25 cellular contexts compared by ENCODE assay signal in the genomic region with DNA sequence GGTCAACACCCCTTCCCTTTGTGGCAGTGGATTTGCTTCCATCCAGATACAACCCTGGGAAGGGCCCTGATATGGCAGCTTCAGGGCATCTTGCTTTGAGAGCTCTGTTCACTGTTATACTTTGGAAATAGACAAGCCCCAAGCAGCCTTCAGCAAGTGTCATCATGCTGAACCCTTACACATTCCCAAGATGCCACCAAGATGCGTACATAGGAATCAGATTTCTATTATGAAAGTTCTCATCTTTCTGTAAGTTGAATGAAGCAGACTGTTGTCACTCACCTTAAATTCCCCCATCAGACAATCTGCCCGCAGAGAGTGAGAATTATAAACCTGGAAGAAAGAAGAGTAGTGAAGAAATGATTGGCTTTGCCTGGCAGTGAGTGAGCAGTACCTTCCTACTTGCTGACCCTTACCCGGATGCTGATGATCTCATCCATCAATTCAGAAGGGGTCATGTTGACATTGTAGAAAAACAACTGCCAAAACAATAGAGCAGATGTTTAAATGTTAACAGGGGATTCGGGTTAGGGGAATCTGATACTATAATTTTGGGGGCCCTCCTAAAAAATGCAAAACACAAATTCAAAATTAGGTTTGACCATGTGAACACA.
A peak's percentile ranks its signal among the peaks of the same experiment; 100 is the strongest.
DNase-seq lines count a peak whose midpoint lies in the region; ATAC-seq, FAIRE-seq and TF ChIP-seq lines count a peak whose summit lies in the region.
"Had no signal": no experiment of that assay in that cellular context is flagged by ENCODE, and none has a peak within 500 bp of the region (broad histone marks: within the 10 kb centered on the region; RNA-seq: fewer than 3 reads in every experiment).

No MANE protein-coding gene starts in this region.

- no peak overlapping the region for H3K4me3 ChIP-seq in left ventricle myocardium inferior
- H3K4me3 ChIP-seq in brain microvascular endothelial cell (ENCODE audit: low read depth, low read length), result no peak overlapping the region
- no peak overlapping the region for H3K4me3 ChIP-seq in keratinocyte (ENCODE audit: control insufficient read depth in 2 of 3, extremely low read depth in 1 of 3, insufficient read depth in 2 of 3, low read depth in 1 of 3, low read length in 3 of 3)
- no peak overlapping the region for H3K4me3 ChIP-seq in thoracic aorta
- no peak overlapping the region for H3K4me3 ChIP-seq in SJCRH30
- H3K4me3 ChIP-seq: K562, mucosa of descending colon, SJSA1, uterus had no signal

- H3K36me3 ChIP-seq in left ventricle myocardium inferior, result peaks cover 12% of the 10 kb centered on the region
- peaks cover 67% of the 10 kb centered on the region for H3K36me3 ChIP-seq in brain microvascular endothelial cell (replicated peaks)
- peaks cover 32 to 55% of the 10 kb centered on the region in 2 experiments for H3K36me3 ChIP-seq in keratinocyte (ENCODE audit: control insufficient read depth in 2 of 2, extremely low read depth in 1 of 2, insufficient read depth in 2 of 2, low read length in 2 of 2)
- peaks cover 12% of the 10 kb centered on the region for H3K36me3 ChIP-seq in thoracic aorta
- no peaks in the 10 kb centered on the region for H3K36me3 ChIP-seq in SJCRH30
- H3K36me3 ChIP-seq: neutrophil, uterus had no signal

- dilution Hi-C loops in keratinocyte (cut with MboI; ENCODE audit: extremely low pct_ligation_motif_present, low sequenced_read_pairs), result no loop called here

- H3K9me3 ChIP-seq in left ventricle myocardium inferior (replicated peaks) (no peaks in the 10 kb centered on the region), keratinocyte (ENCODE audit: control insufficient read depth, low read depth, low read length) (no peaks in the 10 kb centered on the region), thoracic aorta (no peaks in the 10 kb centered on the region), SJCRH30 (replicated peaks) (no peaks in the 10 kb centered on the region)
- H3K9me3 ChIP-seq: mucosa of descending colon, neutrophil, SJSA1, uterus had no signal

- H3K27ac ChIP-seq in left ventricle myocardium inferior (replicated peaks), result peak overlapping the region; percentile 61
- H3K27ac ChIP-seq in brain microvascular endothelial cell, result peak overlapping the region; percentile 59
- H3K27ac ChIP-seq in keratinocyte (ENCODE audit: control insufficient read depth, insufficient read depth, low read length), result peak overlapping the region; percentile 24
- H3K27ac ChIP-seq in thoracic aorta, result peak overlapping the region; percentile 9 to 16
- H3K27ac ChIP-seq in SJCRH30, result no peak overlapping the region
- H3K27ac ChIP-seq: HL-60, neutrophil, SJSA1, uterus had no signal

- in situ Hi-C loops in brain microvascular endothelial cell (cut with HindIII; ENCODE audit: low pct_ligation_motif_present, low sequenced_read_pairs), result no loop called here

- no peak for DNase-seq in left ventricle myocardium inferior
- DNase-seq in cardiac septum (ENCODE audit: low spot score), result no peak
- DNase-seq in brain microvascular endothelial cell, result no peak
- no peak for DNase-seq in keratinocyte (ENCODE audit: low read depth, low spot score)
- DNase-seq in thoracic aorta (ENCODE audit: low spot score), result no peak
- no peak for DNase-seq in SJCRH30
- DNase-seq in DMS79 treated with DMSO at 0.1 percent for 48 hours (lab: John Stamatoyannopoulos, UW), result no peak
- DNase-seq: activated naive CD8-positive, alpha-beta T cell treated with anti-CD3 and anti-CD28 coated beads, Interleukin-2, amount 10 ng/mL, durations not matched to agents 7 days and 5 days; caudate nucleus; CD4-positive, alpha-beta T cell; effector CD4-positive, alpha-beta T cell; mucosa of descending colon; MV-4-11; NCI-H2081; NCI-H774; OCI-M1; right cardiac atrium; stimulated activated naive CD8-positive, alpha-beta T cell treated with anti-CD3 and anti-CD28 coated beads, Interleukin-15, amount 100 ng/mL, for 72 hours; uterus had no signal

- no peak overlapping the region for H2AFZ ChIP-seq in keratinocyte (ENCODE audit: control insufficient read depth, low read length)

- H3K27me3 ChIP-seq in left ventricle myocardium inferior (ENCODE audit: low read depth), result no peaks in the 10 kb centered on the region
- no peaks in the 10 kb centered on the region for H3K27me3 ChIP-seq in brain microvascular endothelial cell (replicated peaks)
- H3K27me3 ChIP-seq in keratinocyte (ENCODE audit: control insufficient read depth, extremely low read depth, insufficient read depth, low read length), result no peaks in the 10 kb centered on the region
- no peaks in the 10 kb centered on the region for H3K27me3 ChIP-seq in thoracic aorta (replicated peaks; ENCODE audit: insufficient read depth)
- H3K27me3 ChIP-seq in SJCRH30, result no peaks in the 10 kb centered on the region
- H3K27me3 ChIP-seq: neutrophil, SJSA1, uterus had no signal

- intact Hi-C loops in left ventricle myocardium inferior (cut with micrococcal nuclease) (no loop called here), cardiac septum (cut with DNase I) (no loop called here)

- H3K79me2 ChIP-seq in keratinocyte (ENCODE audit: control insufficient read depth, insufficient read depth, low read length), result no peaks in the 10 kb centered on the region

- no peaks in the 10 kb centered on the region for H4K20me1 ChIP-seq in keratinocyte (ENCODE audit: control insufficient read depth, extremely low read depth, insufficient read depth, low read length)

- no peak for FAIRE-seq in keratinocyte (lab: Jason Lieb, UNC)
- FAIRE-seq: H1, K562 had no signal

- no peak overlapping the region for H3K4me2 ChIP-seq in keratinocyte (ENCODE audit: control insufficient read depth, extremely low read depth, insufficient read depth, low read depth, low read length)

- no peak for TF ChIP-seq CTCF in left ventricle myocardium inferior (IDR thresholded peaks at IDR 0.05; ENCODE audit: borderline replicate concordance)
- TF ChIP-seq CTCF in brain microvascular endothelial cell (IDR thresholded peaks at IDR 0.05; ENCODE audit: low read depth, low read length, missing control alignments), result no peak
- TF ChIP-seq CTCF in keratinocyte (optimal IDR thresholded peaks at IDR 0.05 in 1 of 3, IDR thresholded peaks at IDR 0.05 in 1 of 3, conservative IDR thresholded peaks at IDR 0.05 in 1 of 3; ENCODE audit: extremely low read depth in 1 of 3, insufficient read depth in 2 of 3, low read length in 3 of 3), result no peak
- TF ChIP-seq CTCF in thoracic aorta (IDR thresholded peaks at IDR 0.05), result no peak

- H3K4me1 ChIP-seq in left ventricle myocardium inferior, result peaks cover 32% of the 10 kb centered on the region
- H3K4me1 ChIP-seq in keratinocyte (ENCODE audit: control insufficient read depth, extremely low read depth, insufficient read depth, low read length), result peaks cover 20% of the 10 kb centered on the region
- H3K4me1 ChIP-seq in thoracic aorta (ENCODE audit: control insufficient read depth in 1 of 2, low read depth in 2 of 2), result peaks cover 3 to 25% of the 10 kb centered on the region in 2 donors
- peaks cover 5% of the 10 kb centered on the region; the same call in 1 of the 2 replicates for H3K4me1 ChIP-seq in SJCRH30
- H3K4me1 ChIP-seq: SJSA1, uterus had no signal

- H3K9me1 ChIP-seq in keratinocyte (ENCODE audit: control insufficient read depth, extremely low read depth, insufficient read depth, low read length), result no peaks in the 10 kb centered on the region

- H3K9ac ChIP-seq in keratinocyte (ENCODE audit: control insufficient read depth, extremely low read depth, insufficient read depth, low read length), result no peak overlapping the region

- ATAC-seq in thoracic aorta (ENCODE audit: insufficient number of reproducible peaks, low FRiP score, low read depth) (no peak), GM21786 (IDR thresholded peaks at IDR 0.05; ENCODE audit: unreplicated experiment) (no peak)
- ATAC-seq: K562; mucosa of descending colon; right cardiac atrium; stimulated activated naive CD8-positive, alpha-beta T cell treated with anti-CD3 and anti-CD28 coated beads, Interleukin-15, amount 100 ng/mL, for 72 hours had no signal
